8 cellular contexts compared by ENCODE assay signal in the genomic region with DNA sequence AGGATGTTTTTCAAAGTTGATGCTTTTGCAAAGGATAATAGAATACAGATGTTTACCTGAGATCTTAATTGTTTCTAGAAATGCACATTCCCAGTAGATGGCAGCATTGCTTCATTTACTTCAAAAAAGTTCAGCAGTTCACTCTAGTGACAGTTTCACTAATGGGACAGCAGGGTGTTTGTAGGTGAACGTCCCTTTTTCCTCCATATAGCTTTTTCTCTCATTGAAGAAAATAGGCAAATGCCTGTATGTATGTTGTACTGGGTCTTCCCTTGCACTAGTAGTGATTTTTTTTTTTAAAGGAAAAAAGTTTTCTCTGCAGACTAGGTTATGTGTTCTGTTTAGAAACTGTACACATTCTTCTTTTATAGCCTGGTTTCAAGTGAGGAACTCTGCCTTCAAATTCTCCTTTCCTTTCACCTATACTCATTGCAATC.
A peak's percentile ranks its signal among the peaks of the same experiment; 100 is the strongest.
DNase-seq lines count a peak whose midpoint lies in the region; ATAC-seq and TF ChIP-seq lines count a peak whose summit lies in the region.

No MANE protein-coding gene starts in this region.

- ATAC-seq in GM21390 (IDR thresholded peaks at IDR 0.05; ENCODE audit: unreplicated experiment), result peak; percentile 43
- ATAC-seq in naive thymus-derived CD8-positive, alpha-beta T cell, result peak; percentile 70 to 76

- TF ChIP-seq CTCF in RWPE1 (conservative IDR thresholded peaks at IDR 0.05; ENCODE audit: low read depth) (peak; percentile 70), endothelial cell (IDR thresholded peaks at IDR 0.05; ENCODE audit: unreplicated experiment) (peak; percentile 61), lower leg skin (IDR thresholded peaks at IDR 0.05) (no peak)

- no peak overlapping the region for H3K27ac Mint-ChIP-seq in activated naive CD4-positive, alpha-beta T cell treated with anti-CD3 and anti-CD28 coated beads for 36 hours
- H3K27ac Mint-ChIP-seq in endothelial cell (ENCODE audit: unreplicated experiment), result no peak overlapping the region
- no peak overlapping the region for H3K27ac Mint-ChIP-seq in naive thymus-derived CD8-positive, alpha-beta T cell

- H3K4me1 Mint-ChIP-seq in activated naive CD4-positive, alpha-beta T cell treated with anti-CD3 and anti-CD28 coated beads for 36 hours (ENCODE audit: low read depth), result peaks cover 8% of the 10 kb centered on the region
- peaks cover 3% of the 10 kb centered on the region for H3K4me1 Mint-ChIP-seq in endothelial cell (ENCODE audit: unreplicated experiment)
- peaks cover 0 to 6% (median 0%) of the 10 kb centered on the region in 4 donors for H3K4me1 Mint-ChIP-seq in naive thymus-derived CD8-positive, alpha-beta T cell

- H3K27me3 Mint-ChIP-seq in activated naive CD4-positive, alpha-beta T cell treated with anti-CD3 and anti-CD28 coated beads for 36 hours (ENCODE audit: low read depth), result peaks cover 10% of the 10 kb centered on the region
- H3K27me3 Mint-ChIP-seq in endothelial cell (ENCODE audit: unreplicated experiment), result no peaks in the 10 kb centered on the region
- peaks cover 0 to 7% (median 2%) of the 10 kb centered on the region in 5 donors for H3K27me3 Mint-ChIP-seq in naive thymus-derived CD8-positive, alpha-beta T cell

- TF ChIP-seq POLR2A in lower leg skin (IDR thresholded peaks at IDR 0.05), result no peak

- CTCF ChIA-PET in activated naive CD4-positive, alpha-beta T cell treated with anti-CD3 and anti-CD28 coated beads for 36 hours (lab: Charles Lee), result interaction anchor here (0.6 to 15.6 kb wide), 12 partner anchors 9 to 1046 kb away, joined by 3 to 371 read pairs (median 3); no protein-coding TSS in a partner anchor
- CTCF ChIA-PET in RWPE1 (lab: Yijun Ruan, JAX), result interaction anchor here (0.5 to 3.4 kb wide), 7 partner anchors 234 to 1607 kb away, joined by 3 to 27 read pairs (median 3); no protein-coding TSS in a partner anchor

- POLR2A ChIA-PET in RWPE1 (lab: Yijun Ruan, JAX; ENCODE audit: low non-redundant PET), result no interaction called here
- POLR2A ChIA-PET in naive thymus-derived CD8-positive, alpha-beta T cell (lab: Charles Lee), result interaction anchor here (0.9 kb wide), 1 partner anchor 198 kb away, joined by 3 read pairs; no protein-coding TSS in a partner anchor

- peak; percentile 17 for DNase-seq in activated naive CD4-positive, alpha-beta T cell treated with anti-CD3 and anti-CD28 coated beads for 36 hours
- no peak for DNase-seq in activated naive CD4-positive, alpha-beta T cell (lab: John Stamatoyannopoulos, UW)
- DNase-seq in Jurkat, Clone E6-1 (ENCODE audit: low read depth, low spot score), result peak; percentile 75
- DNase-seq in RWPE1 (ENCODE audit: low spot score), result peak; percentile 53
- DNase-seq in endothelial cell (ENCODE audit: low spot score), result peak; percentile 39
- DNase-seq in naive thymus-derived CD8-positive, alpha-beta T cell, result peak in 5 of 10 donors; percentile 48 to 73 (median 65)
- no peak for DNase-seq in lower leg skin (ENCODE audit: low spot score in 2 of 2)

- no peak overlapping the region for H3K4me3 ChIP-seq in Jurkat, Clone E6-1 (ENCODE audit: low read length)
- no peak overlapping the region for H3K4me3 ChIP-seq in lower leg skin (ENCODE audit: low read depth, poor library complexity, severe bottlenecking)

- H3K27ac ChIP-seq in RWPE1, result no peak overlapping the region

- H3K36me3 Mint-ChIP-seq in activated naive CD4-positive, alpha-beta T cell treated with anti-CD3 and anti-CD28 coated beads for 36 hours (ENCODE audit: low read depth), result no peaks in the 10 kb centered on the region
- no peaks in the 10 kb centered on the region for H3K36me3 Mint-ChIP-seq in endothelial cell (ENCODE audit: low read depth, unreplicated experiment)
- H3K36me3 Mint-ChIP-seq in naive thymus-derived CD8-positive, alpha-beta T cell, result no peaks in the 10 kb centered on the region

- H3K9me3 Mint-ChIP-seq in activated naive CD4-positive, alpha-beta T cell treated with anti-CD3 and anti-CD28 coated beads for 36 hours, result no peaks in the 10 kb centered on the region
- H3K9me3 Mint-ChIP-seq in endothelial cell (ENCODE audit: unreplicated experiment), result no peaks in the 10 kb centered on the region
- H3K9me3 Mint-ChIP-seq in naive thymus-derived CD8-positive, alpha-beta T cell, result no peaks in the 10 kb centered on the region

- no peak overlapping the region for H3K4me3 Mint-ChIP-seq in activated naive CD4-positive, alpha-beta T cell treated with anti-CD3 and anti-CD28 coated beads for 36 hours
- no peak overlapping the region for H3K4me3 Mint-ChIP-seq in endothelial cell (ENCODE audit: unreplicated experiment)
- H3K4me3 Mint-ChIP-seq in naive thymus-derived CD8-positive, alpha-beta T cell, result no peak overlapping the region

- intact Hi-C loops in activated naive CD4-positive, alpha-beta T cell treated with anti-CD3 and anti-CD28 coated beads for 36 hours (cut with micrococcal nuclease), result loop anchor here (1.0 to 5.0 kb wide), 2 partner anchors 517 to 577 kb away; no protein-coding TSS in a partner anchor
- intact Hi-C loops in lower leg skin (cut with DNase I; ENCODE audit: low total_unique reads), result no loop called here

- WGBS in lower leg skin, 2 donors, result 0 to 3% methylated on average over 1 of the region's 1 CpG

Comparison
In these comparisons a context has a peak if more than half of its experiments do, and no peak if none do; other contexts are left out.
1. DNase-seq: peak in activated naive CD4-positive, alpha-beta T cell treated with anti-CD3 and anti-CD28 coated beads for 36 hours (single experiment), Jurkat, Clone E6-1 (single experiment), RWPE1 (single experiment) and endothelial cell (single experiment); none in activated naive CD4-positive, alpha-beta T cell (0 of 4) and lower leg skin (0 of 2).
2. CTCF ChIP-seq: peak in RWPE1 (single experiment) and endothelial cell (single experiment); none in lower leg skin (0 of 3).